8 cellular contexts compared by ENCODE assay signal in genomic region chr2:165469417-165469816, GRCh38.
DNase-seq lines count a peak whose midpoint lies in the region; ATAC-seq and TF ChIP-seq lines count a peak whose summit lies in the region.

CSRNP3 (plus strand) TSS chr2:165469698; CDS start chr2:165595066, 125,368 bp downstream.

- H3K27ac ChIP-seq in substantia nigra (ENCODE audit: low read depth, low read length, poor library complexity, severe bottlenecking): no peak within 1 kb of the TSS

- no peaks in the 10 kb centered on the region for H3K36me3 ChIP-seq in ES-I3 (ENCODE audit: insufficient read depth, low read length)

- DNase-seq in NCI-H510A (lab: John Stamatoyannopoulos, UW) (peak; percentile 74), dedifferentiated amniotic fluid mesenchymal stem cell (ENCODE audit: extremely low spot score) (peak; percentile 94), kidney glomerular epithelial cell (lab: John Stamatoyannopoulos, UW) (peak; percentile 94), substantia nigra (lab: John Stamatoyannopoulos, UW) (peak in 45 of 49 donors; percentile 0 to 83 (median 55))

- TF ChIP-seq POLR2A in GM18505 (IDR thresholded peaks at IDR 0.05; ENCODE audit: borderline replicate concordance, extremely low read depth, insufficient read depth, insufficient read length): no peak

- peak within 1 kb of the TSS; percentile 63 for H3K9ac ChIP-seq in ES-I3 (ENCODE audit: low read depth, low read length)

- H3K9me3 ChIP-seq in ES-I3 (ENCODE audit: control insufficient read depth, insufficient read depth, low read length): no peaks in the 10 kb centered on the region

- no peak for ATAC-seq in GM19324 (IDR thresholded peaks at IDR 0.05; ENCODE audit: low FRiP score, unreplicated experiment)
- no peak for ATAC-seq in GM18505 (IDR thresholded peaks at IDR 0.05; ENCODE audit: unreplicated experiment)
- no peak for ATAC-seq in GM18861 (IDR thresholded peaks at IDR 0.05; ENCODE audit: unreplicated experiment)

- H3K4me1 ChIP-seq in ES-I3 (ENCODE audit: insufficient read depth, low read length): peaks cover 9% of the 10 kb centered on the region; the same call in 1 of the 2 replicates
